8 cellular contexts compared by ENCODE assay signal in the genomic region with DNA sequence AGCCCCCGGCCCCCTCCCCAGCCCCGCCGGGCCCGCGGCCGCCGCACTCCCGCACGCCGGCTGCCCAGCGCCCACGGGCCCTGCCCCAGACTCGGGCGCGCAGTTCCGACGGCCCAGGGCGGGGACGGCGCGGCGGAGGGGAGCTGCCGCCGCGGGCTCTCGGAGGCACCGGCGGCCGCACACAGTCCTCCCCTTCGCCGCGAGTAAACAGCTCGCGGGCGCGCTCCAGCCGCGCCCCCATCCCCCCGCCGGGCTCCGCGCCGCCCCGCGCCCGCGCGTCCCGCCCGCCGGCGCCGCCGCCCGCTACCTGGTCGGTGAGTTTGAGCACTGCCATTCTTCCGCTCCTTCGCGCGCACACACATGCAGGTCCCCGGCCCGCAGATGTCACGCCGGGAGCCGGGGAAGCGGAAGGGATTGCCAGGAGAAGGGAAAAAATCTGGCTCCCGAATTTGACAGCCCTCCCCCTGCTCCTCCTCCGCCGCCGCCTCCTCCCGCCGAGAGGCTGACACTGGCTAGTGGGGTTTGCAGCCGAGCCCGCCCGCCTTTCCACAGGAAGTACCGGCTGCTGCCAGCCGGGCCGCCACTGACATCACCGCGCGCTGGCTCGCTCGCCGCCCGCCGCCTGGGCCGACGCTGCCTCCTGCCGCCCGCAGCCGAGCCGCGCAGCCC. TPM values are rescaled to one million over a fixed set of nuclear protein-coding genes. Genes with fewer than 3 reads are reported as not detected.
A peak's percentile ranks its signal among the peaks of the same experiment; 100 is the strongest.
DNase-seq lines count a peak whose midpoint lies in the region; TF ChIP-seq lines count a peak whose summit lies in the region.

ANKRD44 (minus strand) TSS at position 510 of the 669 bp plus-strand sequence; CDS start at position 334, 176 bp downstream.

- no peaks in the 10 kb centered on the region for H3K36me3 ChIP-seq in NT2/D1 (ENCODE audit: insufficient read depth, insufficient read length, low read length)
- H3K36me3 ChIP-seq in endocrine pancreas (ENCODE audit: control insufficient read depth, insufficient read depth, low read length) = no peaks in the 10 kb centered on the region

- peaks cover 35% of the 10 kb centered on the region for H3K27me3 Mint-ChIP-seq in mesothelial cell of epicardium (ENCODE audit: low read depth)

- peaks cover 3% of the 10 kb centered on the region for H3K4me1 ChIP-seq in NT2/D1 (ENCODE audit: insufficient read depth, insufficient read length)
- H3K4me1 ChIP-seq in endocrine pancreas (ENCODE audit: control insufficient read depth, insufficient read depth, low read length) = peaks cover 8% of the 10 kb centered on the region

- H3K27me3 ChIP-seq in NT2/D1 (ENCODE audit: insufficient read depth, insufficient read length) (peaks cover 50% of the 10 kb centered on the region), endocrine pancreas (ENCODE audit: control insufficient read depth, insufficient read depth, low read length) (no peaks in the 10 kb centered on the region)

- TF ChIP-seq CTCF in GM20000 (IDR thresholded peaks at IDR 0.05; ENCODE audit: extremely low read depth, missing control alignments) = peak; percentile 70
- TF ChIP-seq CTCF in mesothelial cell of epicardium (IDR thresholded peaks at IDR 0.05; ENCODE audit: unreplicated experiment) = no peak

- H3K9ac ChIP-seq in NT2/D1 (ENCODE audit: insufficient read length, low read depth) (peak within 1 kb of the TSS; percentile 81), endocrine pancreas (ENCODE audit: control insufficient read depth, insufficient read depth, low read length) (peak within 1 kb of the TSS; percentile 68)

- H3K4me1 Mint-ChIP-seq in mesothelial cell of epicardium = peaks cover 15% of the 10 kb centered on the region

- H3K4me3 Mint-ChIP-seq in mesothelial cell of epicardium = peak within 1 kb of the TSS; percentile 89

- H3K36me3 Mint-ChIP-seq in mesothelial cell of epicardium = no peaks in the 10 kb centered on the region

- H3K4me3 ChIP-seq in NT2/D1 (ENCODE audit: insufficient read length, low read depth) (peak within 1 kb of the TSS; percentile 68), endocrine pancreas (ENCODE audit: control insufficient read depth, insufficient read depth, low read length) (peak within 1 kb of the TSS; percentile 79)

- H3K27ac Mint-ChIP-seq in mesothelial cell of epicardium = peak within 1 kb of the TSS; percentile 82

- H3K9me3 ChIP-seq in NT2/D1 (ENCODE audit: insufficient read depth, low read length) (no peaks in the 10 kb centered on the region), endocrine pancreas (ENCODE audit: control insufficient read depth, low read length) (no peaks in the 10 kb centered on the region)

- peak; percentile 80 for DNase-seq in COR-L47 (lab: John Stamatoyannopoulos, UW)
- DNase-seq in GM20000 (ENCODE audit: low spot score) = peak; percentile 95
- peak; percentile 79 for DNase-seq in HT-29 (ENCODE audit: low spot score)
- DNase-seq in NT2/D1 (ENCODE audit: low read depth, low spot score) = peak; percentile 56
- DNase-seq in activated CD8-positive, alpha-beta memory T cell treated with anti-CD3 and anti-CD28 coated beads, Interleukin-2, amount 50 U/mL, for 1 hour (ENCODE audit: extremely low read depth) = peak; percentile 83
- DNase-seq in mesothelial cell of epicardium (ENCODE audit: low spot score in 2 of 2, unreplicated experiment in 2 of 2) = peak; percentile 68 to 86
- peak; percentile 82 to 84 for DNase-seq in stimulated activated CD8-positive, alpha-beta memory T cell treated with anti-CD3 and anti-CD28 coated beads, Interleukin-15, amount 100 ng/mL, for 48 hours (ENCODE audit: low read depth in 2 of 2)

- no peaks in the 10 kb centered on the region for H3K9me3 Mint-ChIP-seq in mesothelial cell of epicardium

RNA-seq across cellular contexts. Expression of gene ANKRD44, which starts in this region (rescaled TPM):
- 1.9 and 2.8 TPM in 2 replicates for total RNA-seq in HT-29 (2014; rRNA removed; shearing (Covaris generic))
- total RNA-seq in mesothelial cell of epicardium = 7.7 to 10.8 TPM (median 10.4 TPM) in 3 replicates

Comparison
In these comparisons a context has a peak if more than half of its experiments do, and no peak if none do; other contexts are left out.
1. Peak in every context shown above with its lines: DNase-seq and H3K4me3 ChIP-seq.